In genomic region chr2:81576713-81577112, GRCh38 we compare ENCODE assay signal across 18 cellular contexts.
DNase-seq lines count a peak whose midpoint lies in the region; FAIRE-seq and TF ChIP-seq lines count a peak whose summit lies in the region.
"Had no signal": no experiment of that assay in that cellular context is flagged by ENCODE, and none has a peak within 500 bp of the region (broad histone marks: within the 10 kb centered on the region; RNA-seq: fewer than 3 reads in every experiment).

No MANE protein-coding gene starts in this region.

- H2BK120ac ChIP-seq in H1 (replicated peaks; ENCODE audit: low read depth, low read length): no peak overlapping the region

- no peak overlapping the region for H3K14ac ChIP-seq in H1 (ENCODE audit: insufficient read length)

- no peak overlapping the region for H3K27ac ChIP-seq in H1 (ENCODE audit: low read depth, low read length)

- no peaks in the 10 kb centered on the region for H3K79me1 ChIP-seq in H1 (ENCODE audit: low read depth, low read length)

- no peaks in the 10 kb centered on the region for H3K4me1 ChIP-seq in H1 (replicated peaks in 1 of 4; ENCODE audit: control insufficient read depth in 3 of 4, insufficient read depth in 4 of 4, low read length in 3 of 4)

- peak overlapping the region; percentile 38 for H3K4ac ChIP-seq in H1 (replicated peaks; ENCODE audit: insufficient read length, low read depth, low read length)

- H4K91ac ChIP-seq in H1 (replicated peaks; ENCODE audit: insufficient read length, low read length): no peak overlapping the region

- TF ChIP-seq EP300 in H1 (IDR thresholded peaks at IDR 0.05; ENCODE audit: borderline replicate concordance in 1 of 2, low read depth in 2 of 2, low read length in 2 of 2): no peak

- FAIRE-seq in H1 (lab: Jason Lieb, UNC): no peak
- FAIRE-seq: G401.6, GM12892 had no signal

- H3K79me2 ChIP-seq in H1 (ENCODE audit: control insufficient read depth in 1 of 2, insufficient read depth in 2 of 2, low read length in 2 of 2): no peaks in the 10 kb centered on the region

- no peak overlapping the region for H2BK15ac ChIP-seq in H1 (ENCODE audit: low read length)

- no peak overlapping the region for H3K56ac ChIP-seq in H1 (replicated peaks; ENCODE audit: insufficient read length, low read depth, low read length)

- H3K36me3 ChIP-seq in H1 (ENCODE audit: control insufficient read depth in 2 of 4, insufficient read depth in 4 of 4, low read length in 3 of 4): no peaks in the 10 kb centered on the region

- H3K23ac ChIP-seq in H1 (ENCODE audit: insufficient read length): no peak overlapping the region

- H2BK5ac ChIP-seq in H1 (ENCODE audit: low read depth, low read length): no peak overlapping the region

- TF ChIP-seq POLR2A in H1 (IDR thresholded peaks at IDR 0.05; ENCODE audit: control extremely low read depth in 1 of 2, low read depth in 2 of 2, low read length in 2 of 2): no peak

- no peak overlapping the region for H3K4me3 ChIP-seq in H1 (ENCODE audit: extremely low read depth in 1 of 4, insufficient read depth in 2 of 4, low read depth in 3 of 4, low read length in 4 of 4)

- H2AK5ac ChIP-seq in H1 (ENCODE audit: low read depth, low read length): no peak overlapping the region

- H3K23me2 ChIP-seq in H1 (ENCODE audit: low read depth, low read length): no peaks in the 10 kb centered on the region

- TF ChIP-seq CTCF in H1 (IDR thresholded peaks at IDR 0.05; ENCODE audit: control extremely low read depth in 1 of 3, insufficient read depth in 1 of 3, low read depth in 1 of 3, low read length in 3 of 3): no peak

- no peaks in the 10 kb centered on the region for H3K27me3 ChIP-seq in H1 (replicated peaks in 1 of 4; ENCODE audit: control insufficient read depth in 3 of 4, extremely low read depth in 1 of 4, insufficient read depth in 3 of 4, low read length in 3 of 4)

- no peak overlapping the region for H2BK12ac ChIP-seq in H1 (ENCODE audit: low read depth, low read length)

- peak; percentile 8 for DNase-seq in HT1080 (ENCODE audit: low read depth)
- DNase-seq in RPMI7951 (ENCODE audit: low read depth): peak; percentile 16
- DNase-seq in H1 (ENCODE audit: low read depth in 1 of 2, low spot score in 2 of 2): no peak
- peak; percentile 3 for DNase-seq in renal cortical epithelial cell (ENCODE audit: low read depth)
- DNase-seq in NCI-H69 (lab: John Stamatoyannopoulos, UW): no peak
- no peak for DNase-seq in SW 1271 (lab: John Stamatoyannopoulos, UW)
- DNase-seq in nucleus accumbens (lab: John Stamatoyannopoulos, UW): no peak
- DNase-seq: C1 segment of cervical spinal cord; Calu3; CD4-positive, alpha-beta memory T cell; COR-L47; DMS53; DMS79 treated with DMSO at 0.1 percent for 48 hours; GOT3; H7; HCEC 1CT had no signal

- TF ChIP-seq RAD21 in H1 (IDR thresholded peaks at IDR 0.05 in 1 of 2, conservative IDR thresholded peaks at IDR 0.05 in 1 of 2; ENCODE audit: low read depth in 2 of 2, low read length in 2 of 2): no peak

- no peak overlapping the region for H3K9ac ChIP-seq in H1 (replicated peaks in 1 of 4; ENCODE audit: extremely low read depth in 1 of 4, low read depth in 3 of 4, low read length in 3 of 4)

- WGBS in H1 (ENCODE audit: extremely low coverage in 1 of 2, insufficient coverage in 1 of 2, insufficient read length in 1 of 2, insufficient replicate concordance in 2 of 2, low coverage in 1 of 2, low lambda C conversion rate in 2 of 2, missing lambda C conversion rate in 1 of 2), 2 experiments: 92% methylated on average over 2 of the region's 2 CpGs; no CpG with 5 or more reads in 1 of the 2 experiments

- H4K5ac ChIP-seq in H1 (ENCODE audit: insufficient read length, low read depth, low read length): no peak overlapping the region

- H4K8ac ChIP-seq in H1 (ENCODE audit: extremely low read depth, insufficient read depth, low read length): no peak overlapping the region

- no peaks in the 10 kb centered on the region for H4K20me1 ChIP-seq in H1 (replicated peaks in 1 of 2; ENCODE audit: control insufficient read depth in 1 of 2, insufficient read depth in 2 of 2, low read length in 2 of 2)

- no peak overlapping the region for H2BK20ac ChIP-seq in H1 (ENCODE audit: low read length)

- H2AFZ ChIP-seq in H1 (ENCODE audit: low read length): no peak overlapping the region

- H3K4me2 ChIP-seq in H1 (ENCODE audit: insufficient read depth in 1 of 2, low read depth in 2 of 2, low read length in 2 of 2): no peak overlapping the region

- CTCF ChIA-PET in H1 (lab: Charles Lee; ENCODE audit: partially characterized antibody): interaction anchor here (0.6 kb wide), 1 partner anchor 97 kb away, joined by 4 read pairs; no protein-coding TSS in a partner anchor

- POLR2A ChIA-PET in H1 (lab: Charles Lee; ENCODE audit: partially characterized antibody): no interaction called here

- no peaks in the 10 kb centered on the region for H3K9me3 ChIP-seq in H1 (ENCODE audit: insufficient read depth in 2 of 2, low read depth in 1 of 2, low read length in 1 of 2)

- no peak overlapping the region for H3K18ac ChIP-seq in H1 (ENCODE audit: extremely low read depth, low read length)

TF ChIP-seq in H1, 55 proteins besides CTCF, POLR2A, EP300 and RAD21:
- no peak for TF ChIP-seq RNF2 (IDR thresholded peaks at IDR 0.05; ENCODE audit: borderline replicate concordance, low read depth, low read length, missing control alignments, poor library complexity, severe bottlenecking)
- TF ChIP-seq CEBPB (IDR thresholded peaks at IDR 0.05; ENCODE audit: low read depth, low read length): peak; percentile 65

Comparison
In these comparisons a context has a peak if more than half of its experiments do, and no peak if none do; other contexts are left out.
1. DNase-seq: peak in HT1080 (single experiment), RPMI7951 (single experiment) and renal cortical epithelial cell (single experiment); none in H1 (0 of 2), NCI-H69 (single experiment), SW 1271 (0 of 2) and nucleus accumbens (0 of 56).